In genomic region chr5:154630410-154630809, GRCh38 we compare ENCODE assay signal across 18 cellular contexts.
DNase-seq lines count a peak whose midpoint lies in the region; ATAC-seq, FAIRE-seq and TF ChIP-seq lines count a peak whose summit lies in the region.
"Had no signal": no experiment of that assay in that cellular context is flagged by ENCODE, and none has a peak within 500 bp of the region (broad histone marks: within the 10 kb centered on the region; RNA-seq: fewer than 3 reads in every experiment).

No MANE protein-coding gene starts in this region.

- H3K18ac ChIP-seq in trophoblast cell (ENCODE audit: low read length): no peak overlapping the region

- in situ Hi-C loops in HepG2 (cut with HindIII; ENCODE audit: extremely low pct_ligation_motif_present, low pct_unique_long_range_greater_than_20kb): no loop called here

- H2BK120ac ChIP-seq in trophoblast cell (ENCODE audit: insufficient read depth, low read length, poor library complexity): peak overlapping the region; percentile 46

- no peak overlapping the region for H3K4ac ChIP-seq in trophoblast cell (ENCODE audit: low read depth, low read length)

- no peak overlapping the region for H3K4me3 ChIP-seq in adipocyte (ENCODE audit: low read length)
- no peak overlapping the region for H3K4me3 ChIP-seq in HepG2 (replicated peaks in 1 of 3; ENCODE audit: insufficient read depth in 1 of 3, low read depth in 2 of 3, low read length in 3 of 3)
- H3K4me3 ChIP-seq in trophoblast cell (ENCODE audit: low read depth, low read length): no peak overlapping the region
- H3K4me3 ChIP-seq: GM12878, GM23248 had no signal

- no peak overlapping the region for H4K12ac ChIP-seq in trophoblast cell (ENCODE audit: low read depth, low read length)

- H3K9ac ChIP-seq in adipocyte (ENCODE audit: low read length) (peak overlapping the region; percentile 54), HepG2 (ENCODE audit: insufficient read depth, low read depth, low read length) (no peak overlapping the region), trophoblast cell (ENCODE audit: low read length) (no peak overlapping the region)
- H3K9ac ChIP-seq: GM23248 had no signal

- peak; percentile 14 for DNase-seq in AG20443 (ENCODE audit: low spot score)
- DNase-seq in adipocyte (ENCODE audit: low read depth): no peak
- no peak for DNase-seq in HepG2 (ENCODE audit: low spot score)
- DNase-seq in trophoblast cell: no peak
- no peak for DNase-seq in NCI-H1105 treated with DMSO at 0.1 percent for 48 hours (lab: John Stamatoyannopoulos, UW)
- no peak for DNase-seq in LoVo (ENCODE audit: low spot score)
- DNase-seq in RKO (ENCODE audit: low spot score): no peak
- DNase-seq in central memory CD4-positive, alpha-beta T cell: no peak
- DNase-seq: ACHN; C1 segment of cervical spinal cord; Calu3; CD4-positive, alpha-beta T cell; DMS 273 treated with DMSO at 0.1 percent for 48 hours; GM23248 had no signal

- no peaks in the 10 kb centered on the region for H4K20me1 ChIP-seq in HepG2 (ENCODE audit: insufficient read depth, low read length)

- intact Hi-C loops in HepG2 (cut with micrococcal nuclease; ENCODE audit: unreplicated experiment): no loop called here

- 42% methylated on average over 4 of the region's 4 CpGs for WGBS in HepG2 (ENCODE audit: low lambda C conversion rate)
- WGBS in trophoblast cell (ENCODE audit: extremely low coverage, insufficient coverage, insufficient read length): no CpG with 5 or more reads among the region's 4 CpGs

- peak overlapping the region; percentile 32 for H2BK12ac ChIP-seq in trophoblast cell (ENCODE audit: low read length)

- CTCF ChIA-PET in HepG2 (lab: Yijun Ruan, JAX; ENCODE audit: low intra/inter-chr PET ratio, low total read pairs): no interaction called here

- H3K36me3 ChIP-seq in adipocyte (ENCODE audit: control insufficient read depth, insufficient read depth, low read length, severe bottlenecking): no peaks in the 10 kb centered on the region
- H3K36me3 ChIP-seq in HepG2 (replicated peaks in 1 of 2; ENCODE audit: control insufficient read depth in 1 of 2, insufficient read depth in 2 of 2, low read length in 2 of 2): no peaks in the 10 kb centered on the region
- no peaks in the 10 kb centered on the region for H3K36me3 ChIP-seq in trophoblast cell (ENCODE audit: control insufficient read depth in 1 of 2, insufficient read depth in 2 of 2, low read length in 2 of 2)

- no peaks in the 10 kb centered on the region for H3K79me2 ChIP-seq in HepG2 (ENCODE audit: insufficient read depth, low read length)
- H3K79me2 ChIP-seq in trophoblast cell (ENCODE audit: control insufficient read depth, insufficient read depth, low read length, poor library complexity): peaks cover 2% of the 10 kb centered on the region

- BruUV-seq in HepG2 (replicated peaks; lab: Mats Ljungman, UMichigan): no TSS peak

- H3K4me1 ChIP-seq in adipocyte (ENCODE audit: control insufficient read depth, insufficient read depth, low read length) (peaks cover 39% of the 10 kb centered on the region), HepG2 (ENCODE audit: insufficient read depth, low read length) (no peaks in the 10 kb centered on the region), trophoblast cell (ENCODE audit: control insufficient read depth in 1 of 2, insufficient read depth in 2 of 2, low read length in 2 of 2) (peaks cover 17 to 18% of the 10 kb centered on the region in 2 experiments)

- H3K27ac ChIP-seq in HepG2 (ENCODE audit: extremely low read length, insufficient read depth, low read length): no peak overlapping the region
- H3K27ac ChIP-seq in trophoblast cell (ENCODE audit: low read depth, low read length): no peak overlapping the region
- H3K27ac ChIP-seq: GM23248, HL-60 had no signal

- no peak for TF ChIP-seq CTCF in HepG2 (CRISPR knock-in tag; IDR thresholded peaks at IDR 0.05)

- FAIRE-seq in HepG2 (lab: Jason Lieb, UNC): no peak
- FAIRE-seq: GM12878, H54 had no signal

- peaks cover 4% of the 10 kb centered on the region for H3K79me1 ChIP-seq in trophoblast cell (ENCODE audit: low read length)

- TF ChIP-seq POLR2A in HepG2 (IDR thresholded peaks at IDR 0.05; ENCODE audit: insufficient read depth in 1 of 2, low read depth in 2 of 2, low read length in 2 of 2): no peak

- H3K14ac ChIP-seq in trophoblast cell (ENCODE audit: low read length): no peak overlapping the region

- ATAC-seq in HepG2: peak; percentile 53
- ATAC-seq: GM12878, HCT116 had no signal

- H2AFZ ChIP-seq in HepG2 (ENCODE audit: low read length) (no peak overlapping the region), trophoblast cell (ENCODE audit: insufficient read depth, low read length, poor library complexity) (no peak overlapping the region)
- H2AFZ ChIP-seq: GM23248 had no signal

- TF ChIP-seq EP300 in HepG2 (IDR thresholded peaks at IDR 0.05; ENCODE audit: low read depth in 2 of 2, low read length in 2 of 2) (no peak), HepG2 (CRISPR knock-in tag; IDR thresholded peaks at IDR 0.05; ENCODE audit: borderline replicate concordance) (no peak)

- H4K8ac ChIP-seq in trophoblast cell (ENCODE audit: low read depth, low read length): no peak overlapping the region

- H3K9me3 ChIP-seq in adipocyte (ENCODE audit: control insufficient read depth, low read length) (no peaks in the 10 kb centered on the region), HepG2 (ENCODE audit: low read length) (no peaks in the 10 kb centered on the region), trophoblast cell (ENCODE audit: insufficient read depth, low read depth, low read length) (no peaks in the 10 kb centered on the region)

- H4K91ac ChIP-seq in trophoblast cell (ENCODE audit: low read depth, low read length): peak overlapping the region; percentile 50

- H3K4me2 ChIP-seq in HepG2 (ENCODE audit: low read depth, low read length) (no peak overlapping the region), trophoblast cell (ENCODE audit: low read length) (no peak overlapping the region)

- H3K23ac ChIP-seq in trophoblast cell (ENCODE audit: low read length): no peak overlapping the region

- H2AK5ac ChIP-seq in trophoblast cell (ENCODE audit: low read length): no peak overlapping the region

- no peak for TF ChIP-seq RAD21 in HepG2 (CRISPR knock-in tag; IDR thresholded peaks at IDR 0.05)

- no peak overlapping the region for H2BK5ac ChIP-seq in trophoblast cell (ENCODE audit: low read depth, low read length, poor library complexity)

- POLR2A ChIA-PET in HepG2 (lab: Yijun Ruan, JAX): interaction anchor here (1.2 kb wide), 1 partner anchor 17 kb away, joined by 4 read pairs; no protein-coding TSS in a partner anchor

- H3K27me3 ChIP-seq in adipocyte (replicated peaks; ENCODE audit: control insufficient read depth, insufficient read depth, low read length): no peaks in the 10 kb centered on the region
- peaks cover 0 to 19% of the 10 kb centered on the region in 2 experiments; a peak in 3 of 5 replicates for H3K27me3 ChIP-seq in HepG2 (ENCODE audit: control insufficient read depth in 1 of 2, insufficient read depth in 2 of 2, low read length in 2 of 2)
- H3K27me3 ChIP-seq in trophoblast cell (ENCODE audit: insufficient read depth, low read length): no peaks in the 10 kb centered on the region

TF ChIP-seq in HepG2, 621 proteins besides CTCF, POLR2A, EP300 and RAD21 (continues in another document):
- TF ChIP-seq ZNF3 (CRISPR knock-in tag; IDR thresholded peaks at IDR 0.05) (no peak), ZNF574 (CRISPR knock-in tag; IDR thresholded peaks at IDR 0.05) (no peak), ELF3 (CRISPR knock-in tag; IDR thresholded peaks at IDR 0.05) (no peak), CBX2 (IDR thresholded peaks at IDR 0.05; ENCODE audit: low read depth, low read length) (no peak), CBX2 (CRISPR knock-in tag; IDR thresholded peaks at IDR 0.05; ENCODE audit: low read depth) (no peak), MED8 (CRISPR knock-in tag; IDR thresholded peaks at IDR 0.05; ENCODE audit: insufficient replicate concordance) (no peak), ELF4 (CRISPR knock-in tag; IDR thresholded peaks at IDR 0.05; ENCODE audit: borderline replicate concordance) (no peak), CREB3 (CRISPR knock-in tag; IDR thresholded peaks at IDR 0.05) (no peak), NR3C1 (CRISPR knock-in tag; IDR thresholded peaks at IDR 0.05) (no peak), CERS6 (CRISPR knock-in tag; IDR thresholded peaks at IDR 0.05) (no peak)
